Comparison of ENCODE assay signal across 12 cellular contexts in genomic region chr9:116087246-116087645, GRCh38.
DNase-seq lines count a peak whose midpoint lies in the region; ATAC-seq, FAIRE-seq and TF ChIP-seq lines count a peak whose summit lies in the region.
"Had no signal": no experiment of that assay in that cellular context is flagged by ENCODE, and none has a peak within 500 bp of the region (broad histone marks: within the 10 kb centered on the region; RNA-seq: fewer than 3 reads in every experiment).

No MANE protein-coding gene starts in this region.

- no peaks in the 10 kb centered on the region for H4K20me1 ChIP-seq in HepG2 (ENCODE audit: insufficient read depth, low read length)

- no peak overlapping the region for H2BK15ac ChIP-seq in neuronal stem cell (ENCODE audit: low read length)

- H2AFZ ChIP-seq in HepG2 (ENCODE audit: low read length) (no peak overlapping the region), neuronal stem cell (ENCODE audit: low read length) (no peak overlapping the region)

- H3K9ac ChIP-seq in liver (ENCODE audit: low read depth in 1 of 2, low read length in 2 of 2), result no peak overlapping the region
- H3K9ac ChIP-seq in HepG2 (ENCODE audit: insufficient read depth, low read depth, low read length), result no peak overlapping the region
- no peak overlapping the region for H3K9ac ChIP-seq in neuronal stem cell (ENCODE audit: low read depth, low read length, poor library complexity)

- in situ Hi-C loops in HepG2 (cut with HindIII; ENCODE audit: extremely low pct_ligation_motif_present, low pct_unique_long_range_greater_than_20kb), result no loop called here
- in situ Hi-C loops in brain microvascular endothelial cell (cut with HindIII; ENCODE audit: low pct_ligation_motif_present, low sequenced_read_pairs), result no loop called here

- H3K14ac ChIP-seq in neuronal stem cell (ENCODE audit: low read length), result no peak overlapping the region

- TF ChIP-seq RAD21 in liver (IDR thresholded peaks at IDR 0.05) (peak in 1 of 2 donors; percentile 24), HepG2 (CRISPR knock-in tag; IDR thresholded peaks at IDR 0.05) (no peak)

- H2AK5ac ChIP-seq in neuronal stem cell (ENCODE audit: low read depth, low read length), result no peak overlapping the region

- H3K23ac ChIP-seq in neuronal stem cell (ENCODE audit: low read depth, low read length, poor library complexity), result no peak overlapping the region

- H3K4me2 ChIP-seq in HepG2 (ENCODE audit: low read depth, low read length), result no peak overlapping the region
- no peak overlapping the region for H3K4me2 ChIP-seq in neuronal stem cell (ENCODE audit: insufficient read depth, low read length, poor library complexity, severe bottlenecking)

- FAIRE-seq in HepG2 (lab: Jason Lieb, UNC), result no peak
- FAIRE-seq: colon had no signal

- no TSS peak for BruUV-seq in HepG2 (replicated peaks; lab: Mats Ljungman, UMichigan)

- 13% methylated on average over 1 of the region's 1 CpG for WGBS in liver
- WGBS in HepG2 (ENCODE audit: low lambda C conversion rate), result 0% methylated on average over 1 of the region's 1 CpG
- WGBS in neuronal stem cell (ENCODE audit: extremely low coverage in 2 of 2, insufficient read length in 2 of 2, insufficient replicate concordance in 1 of 2), 2 donors, result no CpG with 5 or more reads among the region's 1 CpG

- no peak overlapping the region for H4K91ac ChIP-seq in neuronal stem cell (ENCODE audit: low read depth, low read length, poor library complexity)

- H3K9me3 ChIP-seq in liver (ENCODE audit: control insufficient read depth in 4 of 4, low read length in 3 of 4) (no peaks in the 10 kb centered on the region), HepG2 (ENCODE audit: low read length) (no peaks in the 10 kb centered on the region), neuronal stem cell (replicated peaks in 1 of 2; ENCODE audit: control insufficient read depth in 2 of 2, insufficient read depth in 1 of 2, low read depth in 1 of 2, low read length in 2 of 2) (peaks cover 0 to 1% of the 10 kb centered on the region in 2 donors)
- H3K9me3 ChIP-seq: transverse colon had no signal

- H3K18ac ChIP-seq in neuronal stem cell (ENCODE audit: low read length), result no peak overlapping the region

- no peak overlapping the region for H3K4ac ChIP-seq in neuronal stem cell (ENCODE audit: low read length)

- H3K27me3 ChIP-seq in liver (ENCODE audit: control insufficient read depth in 4 of 4, insufficient read depth in 4 of 4, low read length in 3 of 4) (peaks cover 0 to 2% (median 0%) of the 10 kb centered on the region in 4 donors), HepG2 (ENCODE audit: control insufficient read depth in 1 of 2, insufficient read depth in 2 of 2, low read length in 2 of 2) (no peaks in the 10 kb centered on the region), brain microvascular endothelial cell (replicated peaks) (no peaks in the 10 kb centered on the region), neuronal stem cell (ENCODE audit: control insufficient read depth in 3 of 3, insufficient read depth in 3 of 3, low read depth in 1 of 3, low read length in 3 of 3) (no peaks in the 10 kb centered on the region)
- H3K27me3 ChIP-seq: transverse colon had no signal

- H4K8ac ChIP-seq in neuronal stem cell (ENCODE audit: low read depth, low read length), result no peak overlapping the region

- TF ChIP-seq CTCF in liver (IDR thresholded peaks at IDR 0.05; ENCODE audit: low read depth, low read length, missing input control) (no peak), HepG2 (CRISPR knock-in tag; IDR thresholded peaks at IDR 0.05) (no peak), brain microvascular endothelial cell (IDR thresholded peaks at IDR 0.05; ENCODE audit: low read depth, low read length, missing control alignments) (no peak)

- DNase-seq in HepG2 (ENCODE audit: low spot score), result no peak
- DNase-seq in brain microvascular endothelial cell, result peak; percentile 59
- DNase-seq in left lobe of liver (ENCODE audit: low spot score), result no peak
- DNase-seq in neuronal stem cell (ENCODE audit: low spot score), result no peak
- no peak for DNase-seq in AML-193 (lab: John Stamatoyannopoulos, UW)
- DNase-seq: SHP77 treated with DMSO at 0.1 percent for 48 hours, transverse colon had no signal

- POLR2A ChIA-PET in HepG2 (lab: Yijun Ruan, JAX), result no interaction called here

- H3K27ac ChIP-seq in liver (ENCODE audit: low read depth in 1 of 2, low read length in 2 of 2), result no peak overlapping the region
- no peak overlapping the region for H3K27ac ChIP-seq in HepG2 (ENCODE audit: extremely low read length, insufficient read depth, low read length)
- H3K27ac ChIP-seq in brain microvascular endothelial cell, result peak overlapping the region; percentile 83
- H3K27ac ChIP-seq in neuronal stem cell (replicated peaks; ENCODE audit: low read length), result no peak overlapping the region
- H3K27ac ChIP-seq: C4-2B had no signal

- H2BK12ac ChIP-seq in neuronal stem cell (ENCODE audit: low read length), result no peak overlapping the region

- TF ChIP-seq POLR2A in HepG2 (IDR thresholded peaks at IDR 0.05; ENCODE audit: insufficient read depth in 1 of 2, low read depth in 2 of 2, low read length in 2 of 2), result no peak

- no peaks in the 10 kb centered on the region for H3K79me2 ChIP-seq in HepG2 (ENCODE audit: insufficient read depth, low read length)

- no peaks in the 10 kb centered on the region for H3K79me1 ChIP-seq in neuronal stem cell (ENCODE audit: low read depth, low read length)

- H2BK120ac ChIP-seq in neuronal stem cell (ENCODE audit: low read depth, low read length), result no peak overlapping the region

- TF ChIP-seq EP300 in HepG2 (IDR thresholded peaks at IDR 0.05; ENCODE audit: low read depth in 2 of 2, low read length in 2 of 2) (no peak), HepG2 (CRISPR knock-in tag; IDR thresholded peaks at IDR 0.05; ENCODE audit: borderline replicate concordance) (no peak)

- no peak overlapping the region for H2BK5ac ChIP-seq in neuronal stem cell (ENCODE audit: low read length)

- ATAC-seq in HepG2 (no peak), left lobe of liver (peak; percentile 44), HG03196 (IDR thresholded peaks at IDR 0.05; ENCODE audit: unreplicated experiment) (no peak), HG03025 (IDR thresholded peaks at IDR 0.05; ENCODE audit: low FRiP score, unreplicated experiment) (no peak)

- H3K4me1 ChIP-seq in liver (ENCODE audit: control insufficient read depth in 4 of 4, insufficient read depth in 4 of 4, low read length in 3 of 4), result no peaks in the 10 kb centered on the region
- no peaks in the 10 kb centered on the region for H3K4me1 ChIP-seq in HepG2 (ENCODE audit: insufficient read depth, low read length)
- H3K4me1 ChIP-seq in neuronal stem cell (ENCODE audit: control insufficient read depth in 2 of 2, insufficient read depth in 1 of 2, low read depth in 1 of 2, low read length in 2 of 2), result peaks cover 0 to 3% of the 10 kb centered on the region in 2 donors
- H3K4me1 ChIP-seq: transverse colon had no signal

- CTCF ChIA-PET in HepG2 (lab: Yijun Ruan, JAX; ENCODE audit: low intra/inter-chr PET ratio, low total read pairs), result no interaction called here

- intact Hi-C loops in HepG2 (cut with micrococcal nuclease; ENCODE audit: unreplicated experiment), result no loop called here

- H3K36me3 ChIP-seq in liver (ENCODE audit: control insufficient read depth in 4 of 4, insufficient read depth in 3 of 4, low read depth in 1 of 4, low read length in 3 of 4) (no peaks in the 10 kb centered on the region), HepG2 (replicated peaks in 1 of 2; ENCODE audit: control insufficient read depth in 1 of 2, insufficient read depth in 2 of 2, low read length in 2 of 2) (no peaks in the 10 kb centered on the region), brain microvascular endothelial cell (replicated peaks) (no peaks in the 10 kb centered on the region), neuronal stem cell (replicated peaks in 1 of 2; ENCODE audit: control insufficient read depth in 2 of 2, insufficient read depth in 2 of 2, low read length in 2 of 2) (no peaks in the 10 kb centered on the region)
- H3K36me3 ChIP-seq: transverse colon had no signal

- H3K4me3 ChIP-seq in liver (ENCODE audit: low read depth in 1 of 3, low read length in 3 of 3), result no peak overlapping the region
- no peak overlapping the region for H3K4me3 ChIP-seq in HepG2 (replicated peaks in 1 of 3; ENCODE audit: insufficient read depth in 1 of 3, low read depth in 2 of 3, low read length in 3 of 3)
- H3K4me3 ChIP-seq in brain microvascular endothelial cell (ENCODE audit: low read depth, low read length), result no peak overlapping the region
- H3K4me3 ChIP-seq in neuronal stem cell (ENCODE audit: low read length in 2 of 2), result no peak overlapping the region
- H3K4me3 ChIP-seq: transverse colon had no signal

TF ChIP-seq in HepG2, 621 proteins besides CTCF, POLR2A, EP300 and RAD21 (continues in another document):
- TF ChIP-seq, protein P1, sequence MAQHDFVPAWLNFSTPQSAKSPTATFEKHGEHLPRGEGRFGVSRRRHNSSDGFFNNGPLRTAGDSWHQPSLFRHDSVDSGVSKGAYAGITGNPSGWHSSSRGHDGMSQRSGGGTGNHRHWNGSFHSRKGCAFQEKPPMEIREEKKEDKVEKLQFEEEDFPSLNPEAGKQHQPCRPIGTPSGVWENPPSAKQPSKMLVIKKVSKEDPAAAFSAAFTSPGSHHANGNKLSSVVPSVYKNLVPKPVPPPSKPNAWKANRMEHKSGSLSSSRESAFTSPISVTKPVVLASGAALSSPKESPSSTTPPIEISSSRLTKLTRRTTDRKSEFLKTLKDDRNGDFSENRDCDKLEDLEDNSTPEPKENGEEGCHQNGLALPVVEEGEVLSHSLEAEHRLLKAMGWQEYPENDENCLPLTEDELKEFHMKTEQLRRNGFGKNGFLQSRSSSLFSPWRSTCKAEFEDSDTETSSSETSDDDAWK (CRISPR knock-in tag; IDR thresholded peaks at IDR 0.05), result no peak
